ENCODE assay signal across 9 cellular contexts in genomic region chr2:136362676-136363390, GRCh38.
A peak's percentile ranks its signal among the peaks of the same experiment; 100 is the strongest.
DNase-seq lines count a peak whose midpoint lies in the region; ATAC-seq and TF ChIP-seq lines count a peak whose summit lies in the region.
"Had no signal": no experiment of that assay in that cellular context is flagged by ENCODE, and none has a peak within 500 bp of the region (broad histone marks: within the 10 kb centered on the region; RNA-seq: fewer than 3 reads in every experiment).

No MANE protein-coding gene starts in this region.

- no peak for TF ChIP-seq CTCF in lower lobe of right lung (IDR thresholded peaks at IDR 0.05)

- H3K4me3 ChIP-seq in lower lobe of right lung = no peak overlapping the region
- H3K4me3 ChIP-seq: PC-9 had no signal

- ATAC-seq in GM18868 (IDR thresholded peaks at IDR 0.05; ENCODE audit: unreplicated experiment) (peak; percentile 94), GM21576 (IDR thresholded peaks at IDR 0.05; ENCODE audit: unreplicated experiment) (peak; percentile 94), HG03520 (IDR thresholded peaks at IDR 0.05; ENCODE audit: unreplicated experiment) (peak; percentile 96), lower lobe of right lung (peak; percentile 36 to 52)

- no peaks in the 10 kb centered on the region for H3K9me3 ChIP-seq in lower lobe of right lung

- H3K27ac ChIP-seq in lower lobe of right lung = no peak overlapping the region
- H3K27ac ChIP-seq: PC-9 had no signal

- no peaks in the 10 kb centered on the region for H3K36me3 ChIP-seq in lower lobe of right lung

- no peaks in the 10 kb centered on the region for H3K27me3 ChIP-seq in lower lobe of right lung (ENCODE audit: low read depth)

- peaks cover 12% of the 10 kb centered on the region for H3K4me1 ChIP-seq in lower lobe of right lung

- intact Hi-C loops in lower lobe of right lung (cut with DNase I) = no loop called here

- DNase-seq in lower lobe of right lung (no peak), NCI-H69 (lab: John Stamatoyannopoulos, UW) (no peak), RPMI8226 (no peak), NCI-H748 (lab: John Stamatoyannopoulos, UW; ENCODE audit: unreplicated experiment) (no peak)
- DNase-seq: anterior cingulate cortex, PC-9 had no signal

Comparison
In these comparisons a context has a peak if more than half of its experiments do, and no peak if none do; other contexts are left out.
1. ATAC-seq: peak in every context shown above with its lines; median percentile 96 in HG03520; 94 in GM18868; 94 in GM21576; 44 in lower lobe of right lung.